In the genomic region with DNA sequence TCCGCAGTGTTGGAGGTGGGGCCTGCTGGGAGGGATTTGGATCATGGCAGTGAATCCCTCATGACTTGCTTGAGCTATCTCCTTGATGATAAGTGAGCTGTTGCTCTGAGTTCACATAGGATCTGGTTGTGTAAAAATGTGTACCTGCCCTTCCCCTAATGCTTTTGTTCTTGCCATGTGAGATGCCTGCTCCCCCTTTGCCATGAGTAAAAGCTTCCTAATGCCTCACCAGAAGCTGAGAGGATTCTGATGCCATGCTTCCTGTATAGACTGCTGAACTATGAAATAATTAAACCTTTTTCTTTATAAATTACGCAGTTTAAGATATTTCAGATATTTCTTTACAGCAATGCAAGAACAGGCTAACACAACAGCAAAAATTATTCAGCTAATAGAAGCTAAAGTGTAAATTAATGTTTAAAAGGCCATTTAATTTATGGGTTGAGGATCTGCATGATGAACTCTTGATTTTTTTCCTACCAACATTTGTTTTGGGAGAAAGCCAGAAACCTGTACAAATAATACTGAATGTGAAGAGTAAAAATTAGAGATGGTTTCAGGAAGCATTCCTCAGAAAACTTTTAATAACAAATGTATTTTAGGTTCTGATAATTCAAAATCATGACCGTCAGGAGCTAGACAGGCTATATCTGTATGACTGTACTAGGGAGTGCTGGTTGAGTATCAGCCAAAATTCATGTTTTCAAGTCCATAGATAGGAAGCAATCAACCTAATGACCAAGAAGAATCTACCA, we compare ENCODE assay signal across 25 cellular contexts.
DNase-seq lines count a peak whose midpoint lies in the region; ATAC-seq, FAIRE-seq and TF ChIP-seq lines count a peak whose summit lies in the region.
"Had no signal": no experiment of that assay in that cellular context is flagged by ENCODE, and none has a peak within 500 bp of the region (broad histone marks: within the 10 kb centered on the region; RNA-seq: fewer than 3 reads in every experiment).

No MANE protein-coding gene starts in this region.

- TF ChIP-seq EP300 in H1 (IDR thresholded peaks at IDR 0.05; ENCODE audit: borderline replicate concordance in 1 of 2, low read depth in 2 of 2, low read length in 2 of 2): no peak

- 0 out of 2 replicates have a peak overlapping the region, but pooled peaks have one; percentile 39 for H2AFZ ChIP-seq in H1 (ENCODE audit: low read length)
- H2AFZ ChIP-seq: GM23248 had no signal

- no peaks in the 10 kb centered on the region for H3K9me3 Mint-ChIP-seq in activated T-helper 2 cell treated with anti-CD3 and anti-CD28 coated beads, Interferon-gamma antibody, Interleukin-2, Interleukin-4, amounts not matched to agents 10 μg/mL and 5 μg/mL and 100 μg/mL, durations not matched to agents 14 hours and 24 hours and 36 hours
- H3K9me3 Mint-ChIP-seq: CD4-positive, CD25-positive, alpha-beta regulatory T cell; CD8-positive, alpha-beta memory T cell had no signal

- DNase-seq in NCI-H82 (lab: John Stamatoyannopoulos, UW) (peak; percentile 12), NCI-H82 treated with DMSO at 0.1 percent for 48 hours (lab: John Stamatoyannopoulos, UW; ENCODE audit: unreplicated experiment) (no peak), WERI-Rb-1 (peak; percentile 26), H1 (ENCODE audit: low read depth in 1 of 2, low spot score in 2 of 2) (no peak), foreskin fibroblast (no peak)
- no peak for DNase-seq in activated T-helper 2 cell treated with anti-CD3 and anti-CD28 coated beads, Interferon-gamma antibody, Interleukin-2, Interleukin-4, amounts not matched to agents 10 μg/mL and 5 μg/mL and 100 μg/mL, durations not matched to agents 14 hours and 24 hours and 36 hours (ENCODE audit: low spot score)
- DNase-seq: ACHN; BE2C; C1 segment of cervical spinal cord; CD4-positive, CD25-positive, alpha-beta regulatory T cell; CD8-positive, alpha-beta memory T cell; COR-L47; DMS 273 treated with DMSO at 0.1 percent for 48 hours; DMS79; GDM1; GM23248; HCEC 1CT; IMR-90 had no signal

- H4K5ac ChIP-seq in H1 (ENCODE audit: insufficient read length, low read depth, low read length): no peak overlapping the region

- H3K9ac ChIP-seq in H1 (replicated peaks in 1 of 4; ENCODE audit: extremely low read depth in 1 of 4, low read depth in 3 of 4, low read length in 3 of 4): no peak overlapping the region
- H3K9ac ChIP-seq: GM23248 had no signal

- FAIRE-seq in H1 (lab: Jason Lieb, UNC): no peak
- FAIRE-seq: A204.1, GM12892, GM18507, H54, HTR-8/SVneo had no signal

- no peaks in the 10 kb centered on the region for H3K4me1 ChIP-seq in H1 (replicated peaks in 1 of 4; ENCODE audit: control insufficient read depth in 3 of 4, insufficient read depth in 4 of 4, low read length in 3 of 4)

- H4K20me1 ChIP-seq in H1 (replicated peaks in 1 of 2; ENCODE audit: control insufficient read depth in 1 of 2, insufficient read depth in 2 of 2, low read length in 2 of 2): no peaks in the 10 kb centered on the region

- no peaks in the 10 kb centered on the region for H3K36me3 Mint-ChIP-seq in activated T-helper 2 cell treated with anti-CD3 and anti-CD28 coated beads, Interferon-gamma antibody, Interleukin-2, Interleukin-4, amounts not matched to agents 10 μg/mL and 5 μg/mL and 100 μg/mL, durations not matched to agents 14 hours and 24 hours and 36 hours (ENCODE audit: low read depth)
- H3K36me3 Mint-ChIP-seq: CD4-positive, CD25-positive, alpha-beta regulatory T cell; CD8-positive, alpha-beta memory T cell had no signal

- no peak overlapping the region for H3K56ac ChIP-seq in H1 (replicated peaks; ENCODE audit: insufficient read length, low read depth, low read length)

- H3K4me1 Mint-ChIP-seq in activated T-helper 2 cell treated with anti-CD3 and anti-CD28 coated beads, Interferon-gamma antibody, Interleukin-2, Interleukin-4, amounts not matched to agents 10 μg/mL and 5 μg/mL and 100 μg/mL, durations not matched to agents 14 hours and 24 hours and 36 hours (ENCODE audit: low read depth): no peaks in the 10 kb centered on the region
- H3K4me1 Mint-ChIP-seq: CD4-positive, CD25-positive, alpha-beta regulatory T cell; CD8-positive, alpha-beta memory T cell had no signal

- no peaks in the 10 kb centered on the region for H3K23me2 ChIP-seq in H1 (ENCODE audit: low read depth, low read length)

- H3K27ac Mint-ChIP-seq in activated T-helper 2 cell treated with anti-CD3 and anti-CD28 coated beads, Interferon-gamma antibody, Interleukin-2, Interleukin-4, amounts not matched to agents 10 μg/mL and 5 μg/mL and 100 μg/mL, durations not matched to agents 14 hours and 24 hours and 36 hours: no peak overlapping the region
- H3K27ac Mint-ChIP-seq: CD4-positive, CD25-positive, alpha-beta regulatory T cell; CD8-positive, alpha-beta memory T cell had no signal

- no peak overlapping the region for H2BK20ac ChIP-seq in H1 (ENCODE audit: low read length)

- H2BK120ac ChIP-seq in H1 (replicated peaks; ENCODE audit: low read depth, low read length): no peak overlapping the region

- no peak overlapping the region for H3K4me2 ChIP-seq in H1 (ENCODE audit: insufficient read depth in 1 of 2, low read depth in 2 of 2, low read length in 2 of 2)

- no peak overlapping the region for H3K23ac ChIP-seq in H1 (ENCODE audit: insufficient read length)

- H2BK5ac ChIP-seq in H1 (ENCODE audit: low read depth, low read length): no peak overlapping the region

- H3K4me3 ChIP-seq in WERI-Rb-1 (ENCODE audit: low read depth, low read length): no peak overlapping the region
- no peak overlapping the region for H3K4me3 ChIP-seq in H1 (ENCODE audit: extremely low read depth in 1 of 4, insufficient read depth in 2 of 4, low read depth in 3 of 4, low read length in 4 of 4)
- no peak overlapping the region for H3K4me3 ChIP-seq in foreskin fibroblast (ENCODE audit: low read depth in 1 of 2, low read length in 2 of 2)
- H3K4me3 ChIP-seq: GM23248 had no signal

- no peak overlapping the region for H2BK15ac ChIP-seq in H1 (ENCODE audit: low read length)

- intact Hi-C loops in activated T-helper 2 cell treated with anti-CD3 and anti-CD28 coated beads, Interferon-gamma antibody, Interleukin-2, Interleukin-4, amounts not matched to agents 10 μg/mL and 5 μg/mL and 100 μg/mL, durations not matched to agents 14 hours and 24 hours and 36 hours (cut with micrococcal nuclease): no loop called here

- TF ChIP-seq CTCF in WERI-Rb-1 (IDR thresholded peaks at IDR 0.05; ENCODE audit: low read depth, low read length) (no peak), H1 (IDR thresholded peaks at IDR 0.05; ENCODE audit: control extremely low read depth in 1 of 3, insufficient read depth in 1 of 3, low read depth in 1 of 3, low read length in 3 of 3) (no peak), foreskin fibroblast (IDR thresholded peaks at IDR 0.05; ENCODE audit: low read depth, low read length) (no peak)

- no peak overlapping the region for H3K4ac ChIP-seq in H1 (replicated peaks; ENCODE audit: insufficient read length, low read depth, low read length)

- H3K4me3 Mint-ChIP-seq in activated T-helper 2 cell treated with anti-CD3 and anti-CD28 coated beads, Interferon-gamma antibody, Interleukin-2, Interleukin-4, amounts not matched to agents 10 μg/mL and 5 μg/mL and 100 μg/mL, durations not matched to agents 14 hours and 24 hours and 36 hours (ENCODE audit: low read depth): no peak overlapping the region
- H3K4me3 Mint-ChIP-seq: CD4-positive, CD25-positive, alpha-beta regulatory T cell; CD8-positive, alpha-beta memory T cell had no signal

- TF ChIP-seq POLR2A in H1 (IDR thresholded peaks at IDR 0.05; ENCODE audit: control extremely low read depth in 1 of 2, low read depth in 2 of 2, low read length in 2 of 2): no peak

- no peak overlapping the region for H4K91ac ChIP-seq in H1 (replicated peaks; ENCODE audit: insufficient read length, low read length)

- WGBS in H1 (ENCODE audit: extremely low coverage in 1 of 2, insufficient coverage in 1 of 2, insufficient read length in 1 of 2, insufficient replicate concordance in 2 of 2, low coverage in 1 of 2, low lambda C conversion rate in 2 of 2, missing lambda C conversion rate in 1 of 2), 2 experiments: 61% methylated on average over 3 of the region's 3 CpGs; no CpG with 5 or more reads in 1 of the 2 experiments

- no peak overlapping the region for H4K8ac ChIP-seq in H1 (ENCODE audit: extremely low read depth, insufficient read depth, low read length)

- H3K14ac ChIP-seq in H1 (ENCODE audit: insufficient read length): no peak overlapping the region

- no peak for ATAC-seq in HG02623 (IDR thresholded peaks at IDR 0.05; ENCODE audit: unreplicated experiment)

- no peaks in the 10 kb centered on the region for H3K79me2 ChIP-seq in H1 (ENCODE audit: control insufficient read depth in 1 of 2, insufficient read depth in 2 of 2, low read length in 2 of 2)

- H2BK12ac ChIP-seq in H1 (ENCODE audit: low read depth, low read length): no peak overlapping the region

- CTCF ChIA-PET in H1 (lab: Charles Lee; ENCODE audit: partially characterized antibody): interaction anchor here (0.9 kb wide), 1 partner anchor 11 kb away, joined by 4 read pairs; no protein-coding TSS in a partner anchor

- H3K36me3 ChIP-seq in WERI-Rb-1 (no peaks in the 10 kb centered on the region), H1 (ENCODE audit: control insufficient read depth in 2 of 4, insufficient read depth in 4 of 4, low read length in 3 of 4) (no peaks in the 10 kb centered on the region)
- H3K36me3 ChIP-seq: BE2C had no signal

- H3K79me1 ChIP-seq in H1 (ENCODE audit: low read depth, low read length): no peaks in the 10 kb centered on the region

- H3K9me3 ChIP-seq in WERI-Rb-1 (ENCODE audit: severe bottlenecking) (peaks cover 2% of the 10 kb centered on the region), H1 (ENCODE audit: insufficient read depth in 2 of 2, low read depth in 1 of 2, low read length in 1 of 2) (no peaks in the 10 kb centered on the region)
- H3K9me3 ChIP-seq: BE2C had no signal

- POLR2A ChIA-PET in H1 (lab: Charles Lee; ENCODE audit: partially characterized antibody): no interaction called here

- H3K27me3 Mint-ChIP-seq in activated T-helper 2 cell treated with anti-CD3 and anti-CD28 coated beads, Interferon-gamma antibody, Interleukin-2, Interleukin-4, amounts not matched to agents 10 μg/mL and 5 μg/mL and 100 μg/mL, durations not matched to agents 14 hours and 24 hours and 36 hours (ENCODE audit: low read depth): no peaks in the 10 kb centered on the region
- H3K27me3 Mint-ChIP-seq: CD8-positive, alpha-beta memory T cell had no signal

- H3K27me3 ChIP-seq in WERI-Rb-1 (ENCODE audit: insufficient read depth, low read depth, severe bottlenecking) (no peaks in the 10 kb centered on the region), H1 (replicated peaks in 1 of 4; ENCODE audit: control insufficient read depth in 3 of 4, extremely low read depth in 1 of 4, insufficient read depth in 3 of 4, low read length in 3 of 4) (no peaks in the 10 kb centered on the region)
- H3K27me3 ChIP-seq: BE2C had no signal

- no peak for TF ChIP-seq RAD21 in H1 (IDR thresholded peaks at IDR 0.05 in 1 of 2, conservative IDR thresholded peaks at IDR 0.05 in 1 of 2; ENCODE audit: low read depth in 2 of 2, low read length in 2 of 2)

- H3K18ac ChIP-seq in H1 (ENCODE audit: extremely low read depth, low read length): no peak overlapping the region

- no peak overlapping the region for H2AK5ac ChIP-seq in H1 (ENCODE audit: low read depth, low read length)

- no peak overlapping the region for H3K27ac ChIP-seq in WERI-Rb-1
- no peak overlapping the region for H3K27ac ChIP-seq in H1 (ENCODE audit: low read depth, low read length)
- H3K27ac ChIP-seq: GM23248, HL-60 had no signal

TF ChIP-seq in H1, 55 proteins besides CTCF, POLR2A, EP300 and RAD21 (continues in another document):
- TF ChIP-seq NRF1 (IDR thresholded peaks at IDR 0.05; ENCODE audit: low read depth, low read length): no peak

Comparison
In these comparisons a context has a peak if more than half of its experiments do, and no peak if none do; other contexts are left out.
1. DNase-seq: peak in NCI-H82 (single experiment) and WERI-Rb-1 (single experiment); none in NCI-H82 treated with DMSO at 0.1 percent for 48 hours (single experiment), H1 (0 of 2), foreskin fibroblast (0 of 2) and activated T-helper 2 cell treated with anti-CD3 and anti-CD28 coated beads, Interferon-gamma antibody, Interleukin-2, Interleukin-4, amounts not matched to agents 10 μg/mL and 5 μg/mL and 100 μg/mL, durations not matched to agents 14 hours and 24 hours and 36 hours (single experiment).